In genomic region chr2:31467426-31467825, GRCh38 we compare ENCODE assay signal across 23 cellular contexts. TPM values are rescaled to one million over a fixed set of nuclear protein-coding genes. Genes with fewer than 3 reads are reported as not detected.
DNase-seq lines count a peak whose midpoint lies in the region; ATAC-seq and TF ChIP-seq lines count a peak whose summit lies in the region.
"Had no signal": no experiment of that assay in that cellular context is flagged by ENCODE, and none has a peak within 500 bp of the region (broad histone marks: within the 10 kb centered on the region; RNA-seq: fewer than 3 reads in every experiment).

No MANE protein-coding gene starts in this region.

- H3K4me1 Mint-ChIP-seq in WTC11: peaks cover 9% of the 10 kb centered on the region
- H3K4me1 Mint-ChIP-seq in neural progenitor cell: peaks cover 8% of the 10 kb centered on the region
- H3K4me1 Mint-ChIP-seq: activated naive CD4-positive, alpha-beta T cell treated with anti-CD3 and anti-CD28 coated beads, Interleukin-2, amount 50 U/mL, for 24 hours; naive thymus-derived CD8-positive, alpha-beta T cell; stimulated activated memory B cell treated with anti-CD40 and anti-IgM and Interleukin-4, amounts not matched to agents 10 μg/mL and 1 μg/mL and 100 μg/mL, for 72 hours had no signal

- no peak overlapping the region for H2AFZ ChIP-seq in neural progenitor cell (replicated peaks)
- H2AFZ ChIP-seq: GM23338 had no signal

- H3K9me3 Mint-ChIP-seq in WTC11: peaks cover 27% of the 10 kb centered on the region
- peaks cover 5% of the 10 kb centered on the region for H3K9me3 Mint-ChIP-seq in neural progenitor cell
- H3K9me3 Mint-ChIP-seq: activated naive CD4-positive, alpha-beta T cell treated with anti-CD3 and anti-CD28 coated beads, Interleukin-2, amount 50 U/mL, for 24 hours; activated T-cell treated with anti-CD3 and anti-CD28 coated beads, Interleukin-2, amount 50 U/mL, for 24 hours; stimulated activated memory B cell treated with anti-CD40 and anti-IgM and Interleukin-4, amounts not matched to agents 10 μg/mL and 1 μg/mL and 100 μg/mL, for 72 hours had no signal

- no peak overlapping the region for H3K4me3 Mint-ChIP-seq in WTC11
- no peak overlapping the region for H3K4me3 Mint-ChIP-seq in neural progenitor cell
- H3K4me3 Mint-ChIP-seq: activated naive CD4-positive, alpha-beta T cell treated with anti-CD3 and anti-CD28 coated beads, Interleukin-2, amount 50 U/mL, for 24 hours; activated T-cell treated with anti-CD3 and anti-CD28 coated beads, Interleukin-2, amount 50 U/mL, for 24 hours; GM23338; naive thymus-derived CD8-positive, alpha-beta T cell; stimulated activated memory B cell treated with anti-CD40 and anti-IgM and Interleukin-4, amounts not matched to agents 10 μg/mL and 1 μg/mL and 100 μg/mL, for 72 hours had no signal

- no peaks in the 10 kb centered on the region for H3K79me2 ChIP-seq in neural progenitor cell (ENCODE audit: low read depth)

- no peak overlapping the region for H3K9ac ChIP-seq in neural progenitor cell
- H3K9ac ChIP-seq: KMS-11 had no signal

- H3K36me3 ChIP-seq in neural progenitor cell: no peaks in the 10 kb centered on the region
- H3K36me3 ChIP-seq: thyroid gland had no signal

- no peak for TF ChIP-seq CTCF in WTC11 (IDR thresholded peaks at IDR 0.05)
- no peak for TF ChIP-seq CTCF in neural progenitor cell (IDR thresholded peaks at IDR 0.05)

- in situ Hi-C loops in KBM-7 (cut with MboI; ENCODE audit: low pct_unique_long_range_greater_than_20kb, low sequenced_read_pairs): no loop called here

- CTCF ChIA-PET in WTC11 (lab: Charles Lee): interaction anchor here (1.0 kb wide), 1 partner anchor 22 kb away, joined by 3 read pairs; no protein-coding TSS in a partner anchor

- no peak overlapping the region for H3K4me2 ChIP-seq in neural progenitor cell
- H3K4me2 ChIP-seq: GM23338, KMS-11 had no signal

- H3F3A ChIP-seq in neural progenitor cell (ENCODE audit: low read depth): no peaks in the 10 kb centered on the region

- H3K27me3 Mint-ChIP-seq in WTC11 (ENCODE audit: low read depth) (no peaks in the 10 kb centered on the region), neural progenitor cell (ENCODE audit: insufficient read depth, low read depth) (no peaks in the 10 kb centered on the region)

- DNase-seq in NCI-H1436 (lab: John Stamatoyannopoulos, UW) (peak; percentile 18), NCI-H1436 treated with DMSO at 0.1 percent for 48 hours (lab: John Stamatoyannopoulos, UW) (no peak), KBM-7 (peak; percentile 11), WTC11 (ENCODE audit: low spot score) (no peak), neural progenitor cell (ENCODE audit: low spot score) (peak; percentile 5), erythroblast (lab: John Stamatoyannopoulos, UW) (no peak), NCI-H82 (lab: John Stamatoyannopoulos, UW) (no peak), GM03348 (ENCODE audit: low spot score) (no peak)
- DNase-seq: activated T-cell treated with anti-CD3 and anti-CD28 coated beads, Interleukin-2, amount 50 U/mL, for 24 hours; C1 segment of cervical spinal cord; cortex of kidney; DMS79 treated with DMSO at 0.1 percent for 48 hours; naive thymus-derived CD8-positive, alpha-beta T cell; NCI-H1092 treated with DMSO at 0.1 percent for 48 hours; NCI-H446 treated with DMSO at 0.1 percent for 48 hours; thyroid gland had no signal

- H4K20me1 ChIP-seq in neural progenitor cell (ENCODE audit: low read depth): no peaks in the 10 kb centered on the region

- peaks cover 6% of the 10 kb centered on the region for H3K4me1 ChIP-seq in neural progenitor cell
- H3K4me1 ChIP-seq: thyroid gland had no signal

- POLR2A ChIA-PET in WTC11 (lab: Charles Lee): no interaction called here

- peak; percentile 51; the same call in 1 of the 2 replicates for ATAC-seq in WTC11
- ATAC-seq: GM23338; naive thymus-derived CD8-positive, alpha-beta T cell; stimulated activated memory B cell treated with anti-CD40 and anti-IgM and Interleukin-4, amounts not matched to agents 10 μg/mL and 1 μg/mL and 100 μg/mL, for 72 hours had no signal

- H3K27ac Mint-ChIP-seq in WTC11: peak overlapping the region; percentile 61; the same call in 1 of the 2 replicates
- H3K27ac Mint-ChIP-seq in neural progenitor cell: no peak overlapping the region
- H3K27ac Mint-ChIP-seq: activated naive CD4-positive, alpha-beta T cell treated with anti-CD3 and anti-CD28 coated beads, Interleukin-2, amount 50 U/mL, for 24 hours; activated T-cell treated with anti-CD3 and anti-CD28 coated beads, Interleukin-2, amount 50 U/mL, for 24 hours; GM23338; stimulated activated memory B cell treated with anti-CD40 and anti-IgM and Interleukin-4, amounts not matched to agents 10 μg/mL and 1 μg/mL and 100 μg/mL, for 72 hours had no signal

- TF ChIP-seq POLR2A in erythroblast (IDR thresholded peaks at IDR 0.05; ENCODE audit: low read length): no peak

- H3K36me3 Mint-ChIP-seq in WTC11: peaks cover 6% of the 10 kb centered on the region
- no peaks in the 10 kb centered on the region for H3K36me3 Mint-ChIP-seq in neural progenitor cell
- H3K36me3 Mint-ChIP-seq: activated naive CD4-positive, alpha-beta T cell treated with anti-CD3 and anti-CD28 coated beads, Interleukin-2, amount 50 U/mL, for 24 hours; naive thymus-derived CD8-positive, alpha-beta T cell; stimulated activated memory B cell treated with anti-CD40 and anti-IgM and Interleukin-4, amounts not matched to agents 10 μg/mL and 1 μg/mL and 100 μg/mL, for 72 hours had no signal

- no peaks in the 10 kb centered on the region for H3K9me3 ChIP-seq in neural progenitor cell (ENCODE audit: low read depth)
- H3K9me3 ChIP-seq: thyroid gland had no signal

- no peaks in the 10 kb centered on the region for H3K27me3 ChIP-seq in neural progenitor cell
- H3K27me3 ChIP-seq: thyroid gland had no signal

- H3K4me3 ChIP-seq in neural progenitor cell: no peak overlapping the region
- H3K4me3 ChIP-seq: GM23338, thyroid gland had no signal

- H3K27ac ChIP-seq in neural progenitor cell: no peak overlapping the region
- H3K27ac ChIP-seq: KMS-11, thyroid gland had no signal

TF ChIP-seq in WTC11, 78 proteins besides CTCF, POLR2A, EP300 and RAD21:
- no peak for TF ChIP-seq E2F1 (CRISPR knock-in tag; IDR thresholded peaks at IDR 0.05)
TF ChIP-seq in WTC11: peak in this region for 0.

RNA-seq across cellular contexts. Expression of gene XDH, which starts 52.9 kb away (rescaled TPM):
- total RNA-seq in WTC11 (2021) (3.0 to 3.7 TPM (median 3.7 TPM) in 3 replicates), neural progenitor cell (ENCODE audit: low replicate concordance) (5.0 and 7.5 TPM in 2 replicates)
- total RNA-seq: endothelial cell of umbilical vein; lung microvascular endothelial cell; naive thymus-derived CD8-positive, alpha-beta T cell; posterior vena cava had no signal

Comparison
In these comparisons a context has a peak if more than half of its experiments do, and no peak if none do; other contexts are left out.
1. DNase-seq: peak in NCI-H1436 (single experiment), KBM-7 (single experiment) and neural progenitor cell (single experiment); none in NCI-H1436 treated with DMSO at 0.1 percent for 48 hours (single experiment), WTC11 (single experiment), erythroblast (0 of 2), NCI-H82 (single experiment) and GM03348 (single experiment).